ENCODE assay signal across 1 cellular context in the genomic region with DNA sequence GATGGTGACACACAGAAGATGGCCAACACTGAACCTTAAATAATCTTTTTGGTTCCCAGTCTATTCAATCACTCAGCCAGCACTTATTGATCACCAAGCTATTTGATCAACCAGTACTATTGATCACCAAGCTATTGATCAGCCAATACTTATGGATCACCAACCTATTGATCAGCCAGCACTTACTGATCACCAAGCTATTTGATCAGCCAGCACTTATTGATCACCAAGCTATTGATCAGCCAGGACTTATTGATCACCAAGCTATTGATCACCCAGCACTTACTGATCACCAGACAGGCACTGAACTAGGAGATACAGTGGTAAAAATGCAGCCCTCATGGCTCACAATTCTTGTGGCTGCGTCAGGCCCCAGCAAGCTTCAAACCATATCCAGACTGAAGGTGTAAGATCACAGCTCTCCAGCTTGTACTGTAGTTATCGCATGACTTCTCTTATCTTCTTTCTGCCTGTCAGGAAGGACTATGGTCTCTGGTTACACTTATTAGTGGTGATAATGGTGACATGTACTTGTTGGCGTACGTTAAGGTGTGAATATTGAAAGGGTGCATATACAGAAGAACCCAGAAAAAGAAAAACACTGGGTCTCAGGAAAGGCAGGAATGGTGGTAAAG.
TF ChIP-seq lines count a peak whose summit lies in the region.

No MANE protein-coding gene starts in this region.

TF ChIP-seq in K562, 482 proteins besides CTCF, POLR2A, EP300 and RAD21 (continued from another document):
- peak; percentile 57; the same call in 1 of the 2 replicates for TF ChIP-seq ZNF592 (IDR thresholded peaks at IDR 0.05)
- TF ChIP-seq MTA2 (IDR thresholded peaks at IDR 0.05; ENCODE audit: low read depth), result peak; percentile 22; the same call in 1 of the 2 replicates
- TF ChIP-seq DPF2 (IDR thresholded peaks at IDR 0.05), result peak; percentile 76
- TF ChIP-seq TRIM24 (IDR thresholded peaks at IDR 0.05), result 0 out of 4 replicates have a peak, but pooled peaks of 1 of the 2 experiments have one; percentile 16
- 0 out of 4 replicates have a peak, but pooled peaks of 1 of the 2 experiments have one; percentile 29 for TF ChIP-seq MNT (conservative IDR thresholded peaks at IDR 0.05)
- TF ChIP-seq CBFA2T3 (IDR thresholded peaks at IDR 0.05), result peak; percentile 86
- TF ChIP-seq FOXJ3 (CRISPR knock-in tag; IDR thresholded peaks at IDR 0.05), result no peak
- peak; percentile 60 for TF ChIP-seq TAL1 (IDR thresholded peaks at IDR 0.05)
- TF ChIP-seq FOXK2 (conservative IDR thresholded peaks at IDR 0.05 in 1 of 2, IDR thresholded peaks at IDR 0.05 in 1 of 2; ENCODE audit: low read depth in 2 of 2), result no peak
